11 cellular contexts compared by ENCODE assay signal in genomic region chr15:92092391-92092790, GRCh38.
"Had no signal": no experiment of that assay in that cellular context is flagged by ENCODE, and none has a peak within 500 bp of the region (broad histone marks: within the 10 kb centered on the region; RNA-seq: fewer than 3 reads in every experiment).

No MANE protein-coding gene starts in this region.

- H3K9me3 ChIP-seq: pancreas, thyroid gland had no signal

- H3K4me3 Mint-ChIP-seq: activated CD4-positive, alpha-beta T cell treated with anti-CD3 and anti-CD28 coated beads, Interleukin-2, amount 10 ng/mL, durations not matched to agents 7 days and 5 days; stimulated activated naive B cell treated with anti-CD40 and anti-IgM and Interleukin-4, amounts not matched to agents 10 μg/mL and 1 μg/mL and 100 μg/mL, for 72 hours; T-helper 1 cell treated with Interleukin-12 subunit alpha and Interleukin-12 subunit beta and Interleukin-4 antibody, amounts not matched to agents 30 μg/mL and 1 μg/mL, for 36 hours had no signal

- H3K27me3 Mint-ChIP-seq: activated CD4-positive, alpha-beta T cell treated with anti-CD3 and anti-CD28 coated beads, Interleukin-2, amount 10 ng/mL, durations not matched to agents 7 days and 5 days had no signal

- H3K27ac Mint-ChIP-seq: activated CD4-positive, alpha-beta T cell treated with anti-CD3 and anti-CD28 coated beads, Interleukin-2, amount 10 ng/mL, durations not matched to agents 7 days and 5 days; stimulated activated naive B cell treated with anti-CD40 and anti-IgM and Interleukin-4, amounts not matched to agents 10 μg/mL and 1 μg/mL and 100 μg/mL, for 72 hours; T-helper 1 cell treated with Interleukin-12 subunit alpha and Interleukin-12 subunit beta and Interleukin-4 antibody, amounts not matched to agents 30 μg/mL and 1 μg/mL, for 36 hours had no signal

- H3K36me3 Mint-ChIP-seq: stimulated activated naive B cell treated with anti-CD40 and anti-IgM and Interleukin-4, amounts not matched to agents 10 μg/mL and 1 μg/mL and 100 μg/mL, for 72 hours had no signal

- ATAC-seq: pancreas; stimulated activated naive B cell treated with anti-CD40 and anti-IgM and Interleukin-4, amounts not matched to agents 10 μg/mL and 1 μg/mL and 100 μg/mL, for 72 hours had no signal

- DNase-seq: activated CD4-positive, alpha-beta T cell treated with anti-CD3 and anti-CD28 coated beads, Interleukin-2, amount 10 ng/mL, durations not matched to agents 7 days and 5 days; activated CD4-positive, CD25-positive, alpha-beta regulatory T cell; activated naive CD4-positive, alpha-beta T cell treated with Interleukin-2 at 50 U/mL for 16 hours; head of caudate nucleus; left cardiac atrium; midbrain; pancreas; stimulated activated naive B cell treated with anti-CD40 and anti-IgM and Interleukin-4, amounts not matched to agents 10 μg/mL and 1 μg/mL and 100 μg/mL, for 72 hours; thyroid gland had no signal

- H3K27me3 ChIP-seq: pancreas, thyroid gland had no signal

- H3K9me3 Mint-ChIP-seq: T-helper 1 cell treated with Interleukin-12 subunit alpha and Interleukin-12 subunit beta and Interleukin-4 antibody, amounts not matched to agents 30 μg/mL and 1 μg/mL, for 36 hours had no signal

- H3K4me1 ChIP-seq: pancreas, thyroid gland had no signal

- H3K36me3 ChIP-seq: pancreas, thyroid gland had no signal

- H3K27ac ChIP-seq: pancreas, thyroid gland had no signal

- H3K4me3 ChIP-seq: lung, pancreas, thyroid gland had no signal
